In genomic region chr22:35914665-35915476, GRCh38 we compare ENCODE assay signal across 8 cellular contexts.
DNase-seq lines count a peak whose midpoint lies in the region; ATAC-seq, FAIRE-seq and TF ChIP-seq lines count a peak whose summit lies in the region.

No MANE protein-coding gene starts in this region.

- DNase-seq in activated T-cell treated with anti-CD3 and anti-CD28 coated beads, Interleukin-2, amount 50 U/mL, for 72 hours: no peak
- no peak for DNase-seq in activated T-cell treated with anti-CD3 and anti-CD28 coated beads for 4 hours
- peak; percentile 87 for DNase-seq in NCI-H460 (ENCODE audit: extremely low read depth, low read depth)
- DNase-seq in GM12878 (ENCODE audit: low read depth, low spot score): no peak
- peak; percentile 74 to 97 for DNase-seq in hippocampal formation (lab: John Stamatoyannopoulos, UW)

- no peak overlapping the region for H3K27ac Mint-ChIP-seq in activated T-cell treated with anti-CD3 and anti-CD28 coated beads, Interleukin-2, amount 50 U/mL, for 72 hours

- no peak overlapping the region for H3K4me3 ChIP-seq in GM12878
- H3K4me3 ChIP-seq in rectal smooth muscle tissue (ENCODE audit: low read length): peak overlapping the region; percentile 67

- FAIRE-seq in GM12878 (lab: Jason Lieb, UNC): no peak

- H3K9ac ChIP-seq in GM12878 (ENCODE audit: control insufficient read depth, insufficient read depth, low read length) (no peak overlapping the region), rectal smooth muscle tissue (ENCODE audit: low read length) (no peak overlapping the region)

- peaks cover 20% of the 10 kb centered on the region for H3K4me1 Mint-ChIP-seq in activated T-cell treated with anti-CD3 and anti-CD28 coated beads, Interleukin-2, amount 50 U/mL, for 72 hours (ENCODE audit: low read depth)

- 2% methylated on average over 9 of the region's 9 CpGs for WGBS in GM12878 (ENCODE audit: insufficient coverage, insufficient replicate concordance, low lambda C conversion rate, missing lambda C conversion rate)

- peaks cover 8% of the 10 kb centered on the region for H3K27me3 Mint-ChIP-seq in activated T-cell treated with anti-CD3 and anti-CD28 coated beads, Interleukin-2, amount 50 U/mL, for 72 hours (ENCODE audit: low read depth)

- POLR2A ChIA-PET in GM12878 (lab: Charles Lee): no interaction called here

- ATAC-seq in activated T-cell treated with anti-CD3 and anti-CD28 coated beads, Interleukin-2, amount 50 U/mL, for 72 hours (replicated peaks in 1 of 2): no peak
- ATAC-seq in GM12878 (no peak), GM18519 (IDR thresholded peaks at IDR 0.05; ENCODE audit: low FRiP score, unreplicated experiment) (no peak), GM21619 (IDR thresholded peaks at IDR 0.05; ENCODE audit: unreplicated experiment) (no peak)

- H3K4me2 ChIP-seq in GM12878 (ENCODE audit: control insufficient read depth, insufficient read depth): no peak overlapping the region

- H4K20me1 ChIP-seq in GM12878 (ENCODE audit: control insufficient read depth, insufficient read depth): no peaks in the 10 kb centered on the region

- no peak for TF ChIP-seq POLR2A in GM12878 (IDR thresholded peaks at IDR 0.05; ENCODE audit: low read depth, low read length)

- H3K36me3 ChIP-seq in GM12878 (ENCODE audit: control insufficient read depth in 2 of 2, insufficient read depth in 2 of 2, low read length in 1 of 2) (no peaks in the 10 kb centered on the region), rectal smooth muscle tissue (ENCODE audit: control insufficient read depth, insufficient read depth, low read length) (no peaks in the 10 kb centered on the region)

- no peaks in the 10 kb centered on the region for H3K9me3 Mint-ChIP-seq in activated T-cell treated with anti-CD3 and anti-CD28 coated beads, Interleukin-2, amount 50 U/mL, for 72 hours

- H3K4me1 ChIP-seq in GM12878 (ENCODE audit: control insufficient read depth, insufficient read depth, low read length) (no peaks in the 10 kb centered on the region), rectal smooth muscle tissue (ENCODE audit: control insufficient read depth, insufficient read depth, low read length) (peaks cover 27% of the 10 kb centered on the region)

- TF ChIP-seq CTCF in GM12878 (IDR thresholded peaks at IDR 0.05 in 2 of 3, conservative IDR thresholded peaks at IDR 0.05 in 1 of 3; ENCODE audit: control insufficient read depth in 2 of 3, extremely low read depth in 1 of 3, insufficient read depth in 1 of 3, low read depth in 3 of 3, low read length in 3 of 3): no peak

- CTCF ChIA-PET in GM12878 (lab: Yijun Ruan, JAX): interaction anchor here (0.6 to 1.7 kb wide), 6 partner anchors 13 to 288 kb away, joined by 3 to 5 read pairs (median 3); no protein-coding TSS in a partner anchor

- H3K27ac ChIP-seq in GM12878 (ENCODE audit: control insufficient read depth, insufficient read depth) (no peak overlapping the region), rectal smooth muscle tissue (ENCODE audit: low read depth, low read length) (peak overlapping the region; percentile 78)

- RAD21 ChIA-PET in GM12878 (lab: Charles Lee; ENCODE audit: unreplicated experiment): no interaction called here

- no peaks in the 10 kb centered on the region for H3K36me3 Mint-ChIP-seq in activated T-cell treated with anti-CD3 and anti-CD28 coated beads, Interleukin-2, amount 50 U/mL, for 72 hours (ENCODE audit: insufficient read depth in 2 of 2)

- TF ChIP-seq EP300 in GM12878 (IDR thresholded peaks at IDR 0.05; ENCODE audit: borderline replicate concordance in 1 of 2, control insufficient read depth in 1 of 2, low read depth in 2 of 2, low read length in 2 of 2): no peak

- in situ Hi-C loops in GM12878 (cut with MboI): loop anchor here (5.0 kb wide), 1 partner anchor 293 kb away; no protein-coding TSS in a partner anchor

- BruUV-seq in GM12878 (replicated peaks; lab: Mats Ljungman, UMichigan): no TSS peak

- no peak for TF ChIP-seq RAD21 in GM12878 (IDR thresholded peaks at IDR 0.05; ENCODE audit: insufficient read depth, low read depth, low read length)

- H2AFZ ChIP-seq in GM12878 (ENCODE audit: control insufficient read depth, low read depth, low read length): peak overlapping the region; percentile 30; the same call in 1 of the 2 replicates

- peak overlapping the region; percentile 22 to 31 for H3K4me3 Mint-ChIP-seq in activated T-cell treated with anti-CD3 and anti-CD28 coated beads, Interleukin-2, amount 50 U/mL, for 72 hours

- H3K79me2 ChIP-seq in GM12878 (ENCODE audit: control insufficient read depth, insufficient read depth, low read length): no peaks in the 10 kb centered on the region

- H3K27me3 ChIP-seq in GM12878 (replicated peaks in 1 of 2; ENCODE audit: control insufficient read depth in 2 of 2, insufficient read depth in 2 of 2, low read length in 1 of 2) (peaks cover 0 to 2% of the 10 kb centered on the region in 2 experiments; a peak in 2 of 4 replicates), rectal smooth muscle tissue (ENCODE audit: control insufficient read depth, insufficient read depth, low read length) (no peaks in the 10 kb centered on the region)

- SMC1A ChIA-PET in GM12878 (lab: Charles Lee; ENCODE audit: uncharacterized antibody, unreplicated experiment): interaction anchor here (3.0 kb wide), 1 partner anchor 288 kb away, joined by 12 read pairs; no protein-coding TSS in a partner anchor

- intact Hi-C loops in GM12878 (cut with micrococcal nuclease; ENCODE audit: unreplicated experiment): no loop called here

- H3K9me3 ChIP-seq in GM12878 (replicated peaks; ENCODE audit: control insufficient read depth, insufficient read depth, low read length): no peaks in the 10 kb centered on the region

TF ChIP-seq in GM12878, 131 proteins besides CTCF, POLR2A, EP300 and RAD21:
- TF ChIP-seq BACH1 (IDR thresholded peaks at IDR 0.05; ENCODE audit: borderline replicate concordance) (no peak), PAX8 (IDR thresholded peaks at IDR 0.05) (no peak), PRDM15 (CRISPR knock-in tag; IDR thresholded peaks at IDR 0.05) (no peak), SUPT20H (IDR thresholded peaks at IDR 0.05; ENCODE audit: borderline replicate concordance, control insufficient read depth, low read depth, low read length) (no peak), ZBTB4 (CRISPR knock-in tag; IDR thresholded peaks at IDR 0.05) (no peak), ATF2 (IDR thresholded peaks at IDR 0.05; ENCODE audit: low read length) (no peak)

Comparison
In these comparisons a context has a peak if more than half of its experiments do, and no peak if none do; other contexts are left out.
1. DNase-seq: peak in NCI-H460 (single experiment) and hippocampal formation (2 of 2); none in activated T-cell treated with anti-CD3 and anti-CD28 coated beads, Interleukin-2, amount 50 U/mL, for 72 hours (0 of 2), activated T-cell treated with anti-CD3 and anti-CD28 coated beads for 4 hours (single experiment) and GM12878 (single experiment).